In the genomic region with DNA sequence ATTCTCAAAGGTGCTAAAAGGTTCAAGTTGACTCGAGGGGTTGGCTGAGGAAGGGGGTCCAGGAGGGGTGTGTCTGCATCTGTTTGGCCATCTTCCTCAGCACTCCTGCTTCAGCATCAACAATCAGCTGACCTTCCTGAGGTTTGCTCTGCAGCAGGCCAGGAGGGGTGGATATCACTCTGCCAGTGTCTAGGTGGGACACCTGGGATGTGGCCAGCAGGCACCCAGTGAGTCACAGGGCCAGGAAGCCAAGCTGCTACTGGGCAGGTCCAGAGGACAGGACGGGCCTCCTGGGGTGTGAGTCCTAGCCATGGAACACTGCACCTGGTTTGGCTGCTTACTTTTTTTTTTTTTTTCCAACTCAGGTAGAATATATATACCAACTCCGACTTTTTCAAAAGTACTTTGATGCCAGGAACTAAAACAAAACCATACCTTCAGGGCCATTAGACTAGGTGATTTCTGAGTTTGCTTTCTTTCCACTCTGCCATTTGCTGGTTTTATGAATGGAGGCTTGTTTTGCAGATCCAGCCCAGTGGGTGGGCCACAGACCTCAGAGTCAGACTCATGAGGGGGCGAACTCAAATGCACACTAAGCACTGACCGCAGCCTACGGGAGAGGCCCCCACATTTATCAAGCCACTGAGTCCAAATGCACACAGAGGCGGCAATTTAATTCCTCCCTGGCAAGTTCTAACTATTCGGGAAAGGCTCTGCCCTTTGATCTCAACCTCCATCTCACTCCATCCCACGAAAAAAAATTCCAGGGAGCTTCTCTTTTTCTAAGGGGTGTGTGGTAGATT, we compare ENCODE assay signal across 22 cellular contexts.
DNase-seq lines count a peak whose midpoint lies in the region; ATAC-seq and TF ChIP-seq lines count a peak whose summit lies in the region.
"Had no signal": no experiment of that assay in that cellular context is flagged by ENCODE, and none has a peak within 500 bp of the region (broad histone marks: within the 10 kb centered on the region; RNA-seq: fewer than 3 reads in every experiment).

No MANE protein-coding gene starts in this region.

- peak; percentile 60 for ATAC-seq in esophagus mucosa

- WGBS in thyroid gland, 2 donors: 84 to 90% methylated on average over 8 to 9 of the region's 9 CpGs

- peak overlapping the region; percentile 68 for H3K27ac Mint-ChIP-seq in progenitor cell of endocrine pancreas

- no peaks in the 10 kb centered on the region for H3K9me3 Mint-ChIP-seq in progenitor cell of endocrine pancreas (ENCODE audit: low read depth)
- H3K9me3 Mint-ChIP-seq: immature natural killer cell had no signal

- no peak overlapping the region for H3K4me3 ChIP-seq in thyroid gland (replicated peaks in 1 of 3)
- H3K4me3 ChIP-seq: BLaER1, HAP-1, MG63, tibial nerve had no signal

- H3K4me1 Mint-ChIP-seq in progenitor cell of endocrine pancreas (ENCODE audit: low read depth): peaks cover 9% of the 10 kb centered on the region

- H3K27me3 ChIP-seq in thyroid gland: no peaks in the 10 kb centered on the region
- H3K27me3 ChIP-seq: BLaER1, MG63, tibial nerve had no signal

- POLR2A ChIA-PET in GM10248 (lab: Yijun Ruan, JAX): no interaction called here

- H3K36me3 Mint-ChIP-seq in progenitor cell of endocrine pancreas (ENCODE audit: insufficient read depth): peaks cover 2% of the 10 kb centered on the region

- TF ChIP-seq CTCF in progenitor cell of endocrine pancreas (IDR thresholded peaks at IDR 0.05; ENCODE audit: unreplicated experiment) (no peak), GM10248 (IDR thresholded peaks at IDR 0.05; ENCODE audit: control extremely low read depth, extremely low read depth, low read depth, missing control alignments) (no peak), thyroid gland (IDR thresholded peaks at IDR 0.05) (no peak)

- H3K27me3 Mint-ChIP-seq in progenitor cell of endocrine pancreas: no peaks in the 10 kb centered on the region

- CTCF ChIA-PET in GM10248 (lab: Yijun Ruan, JAX): interaction anchor here (1.7 kb wide), 1 partner anchor 10 kb away, joined by 4 read pairs; no protein-coding TSS in a partner anchor

- DNase-seq in COLO829 (ENCODE audit: low spot score): peak; percentile 28
- DNase-seq in HT-29 (ENCODE audit: low spot score): peak; percentile 50
- no peak for DNase-seq in progenitor cell of endocrine pancreas (ENCODE audit: low spot score, unreplicated experiment)
- DNase-seq in inferior parietal cortex (ENCODE audit: extremely low spot score): no peak
- DNase-seq in GM10248 (ENCODE audit: extremely low spot score): no peak
- DNase-seq in thyroid gland: no peak
- DNase-seq: amygdala; DMS79; glutamatergic neuron; immature natural killer cell; mesendoderm; MG63; NCI-H2029; NCI-H526 treated with DMSO at 0.1 percent for 48 hours; OCI-M1; SK-N-SH; stimulated activated CD4-positive, alpha-beta T cell treated with anti-CD3 and anti-CD28 coated beads, Interleukin-4, amount 100 ng/mL, for 4 hours had no signal

- no peak overlapping the region for H3K27ac ChIP-seq in thyroid gland
- H3K27ac ChIP-seq: BLaER1, epithelial cell of prostate had no signal

- no peaks in the 10 kb centered on the region for H3K36me3 ChIP-seq in thyroid gland
- H3K36me3 ChIP-seq: MG63 had no signal

- TF ChIP-seq POLR2A in thyroid gland (IDR thresholded peaks at IDR 0.05): no peak

- no peak overlapping the region for H3K4me3 Mint-ChIP-seq in progenitor cell of endocrine pancreas (ENCODE audit: low read depth)
- H3K4me3 Mint-ChIP-seq: immature natural killer cell had no signal

- H3K9me3 ChIP-seq in thyroid gland: no peaks in the 10 kb centered on the region
- H3K9me3 ChIP-seq: BLaER1, HAP-1, MG63, SK-N-SH, tibial nerve had no signal

- H3K4me1 ChIP-seq in thyroid gland: no peaks in the 10 kb centered on the region
- H3K4me1 ChIP-seq: HAP-1 had no signal

- intact Hi-C loops in thyroid gland (cut with DNase I): loop anchor here (10.0 kb wide), 1 partner anchor 67 kb away; no protein-coding TSS in a partner anchor

Comparison
In these comparisons a context has a peak if more than half of its experiments do, and no peak if none do; other contexts are left out.
1. DNase-seq: peak in COLO829 (single experiment) and HT-29 (single experiment); none in progenitor cell of endocrine pancreas (single experiment), inferior parietal cortex (single experiment), GM10248 (single experiment) and thyroid gland (0 of 2).